ENCODE assay signal across 16 cellular contexts in genomic region chr9:89079421-89079820, GRCh38.
DNase-seq lines count a peak whose midpoint lies in the region; ATAC-seq and TF ChIP-seq lines count a peak whose summit lies in the region.
"Had no signal": no experiment of that assay in that cellular context is flagged by ENCODE, and none has a peak within 500 bp of the region (broad histone marks: within the 10 kb centered on the region; RNA-seq: fewer than 3 reads in every experiment).

No MANE protein-coding gene starts in this region.

- no peak overlapping the region for H2AFZ ChIP-seq in GM23338

- H3K4me2 ChIP-seq in skeletal muscle satellite cell (ENCODE audit: low read length) (peak overlapping the region; percentile 19), GM23338 (no peak overlapping the region)

- no peak for TF ChIP-seq POLR2A in adrenal gland (IDR thresholded peaks at IDR 0.05)
- TF ChIP-seq POLR2A in gastroesophageal sphincter (IDR thresholded peaks at IDR 0.05) = no peak

- no peak overlapping the region for H3K27ac Mint-ChIP-seq in GM23338
- H3K27ac Mint-ChIP-seq: activated CD4-positive, alpha-beta T cell treated with anti-CD3 and anti-CD28 coated beads, Interleukin-2, amount 10 ng/mL, durations not matched to agents 7 days and 5 days; CD8-positive, alpha-beta T cell; naive thymus-derived CD4-positive, alpha-beta T cell had no signal

- H3K36me3 ChIP-seq in adrenal gland (replicated peaks in 1 of 2) = no peaks in the 10 kb centered on the region
- no peaks in the 10 kb centered on the region for H3K36me3 ChIP-seq in gastroesophageal sphincter
- no peaks in the 10 kb centered on the region for H3K36me3 ChIP-seq in skeletal muscle satellite cell (ENCODE audit: insufficient read depth, low read length)
- H3K36me3 ChIP-seq in GM23338 (ENCODE audit: insufficient read depth) = no peaks in the 10 kb centered on the region

- ATAC-seq in gastroesophageal sphincter (no peak), GM23338 (no peak)
- ATAC-seq: CD8-positive, alpha-beta T cell; naive thymus-derived CD4-positive, alpha-beta T cell had no signal

- H3K9me3 ChIP-seq in adrenal gland (replicated peaks in 1 of 3) (no peaks in the 10 kb centered on the region), gastroesophageal sphincter (no peaks in the 10 kb centered on the region), skeletal muscle satellite cell (replicated peaks; ENCODE audit: low read length) (no peaks in the 10 kb centered on the region)

- TF ChIP-seq CTCF in adrenal gland (IDR thresholded peaks at IDR 0.05) (no peak), gastroesophageal sphincter (IDR thresholded peaks at IDR 0.05) (no peak), GM23338 (conservative IDR thresholded peaks at IDR 0.05; ENCODE audit: low read depth in 2 of 2) (no peak), coronary artery (IDR thresholded peaks at IDR 0.05) (no peak)

- no peaks in the 10 kb centered on the region for H3F3A ChIP-seq in GM23338 (replicated peaks; ENCODE audit: low read depth)

- no peak overlapping the region for H3K4me3 Mint-ChIP-seq in GM23338
- H3K4me3 Mint-ChIP-seq: activated CD4-positive, alpha-beta T cell treated with anti-CD3 and anti-CD28 coated beads, Interleukin-2, amount 10 ng/mL, durations not matched to agents 7 days and 5 days; CD8-positive, alpha-beta T cell; naive thymus-derived CD4-positive, alpha-beta T cell had no signal

- no peaks in the 10 kb centered on the region for H4K20me1 ChIP-seq in GM23338 (replicated peaks; ENCODE audit: insufficient read depth)

- H3K27me3 Mint-ChIP-seq in GM23338 (ENCODE audit: insufficient read depth, low read depth, poor library complexity) = no peaks in the 10 kb centered on the region

- 56 to 67% (median 58%) methylated on average over 2 of the region's 2 CpGs for WGBS in adrenal gland, 4 donors
- WGBS in gastroesophageal sphincter (ENCODE audit: low coverage in 1 of 2), 2 donors = 33 to 64% methylated on average over 2 of the region's 2 CpGs

- H3K9me2 ChIP-seq in GM23338 (ENCODE audit: insufficient read depth) = no peaks in the 10 kb centered on the region

- peak; percentile 21 for DNase-seq in EH (ENCODE audit: low read depth)
- peak in 3 of 7 donors; percentile 13 to 28 (median 25) for DNase-seq in adrenal gland
- no peak for DNase-seq in GM23338 (ENCODE audit: low spot score)
- no peak for DNase-seq in coronary artery (ENCODE audit: low spot score)
- DNase-seq in KG1 (lab: John Stamatoyannopoulos, UW) = no peak
- DNase-seq in activated T-cell treated with anti-CD3 and anti-CD28 coated beads, Interleukin-2, amount 50 U/mL, for 48 hours = no peak
- DNase-seq: activated CD4-positive, alpha-beta T cell treated with anti-CD3 and anti-CD28 coated beads, Interleukin-2, amount 10 ng/mL, durations not matched to agents 7 days and 5 days; activated CD8-positive, alpha-beta memory T cell treated with anti-CD3 and anti-CD28 coated beads, Interleukin-2, amount 50 U/mL, for 48 hours; anterior cingulate cortex; CD8-positive, alpha-beta T cell; cortex of kidney; DMS79; naive thymus-derived CD4-positive, alpha-beta T cell; NCI-H146 had no signal

- H3K27me3 ChIP-seq in adrenal gland (no peaks in the 10 kb centered on the region), gastroesophageal sphincter (peaks cover 23% of the 10 kb centered on the region), skeletal muscle satellite cell (ENCODE audit: control insufficient read depth, insufficient read depth, low read length) (no peaks in the 10 kb centered on the region), GM23338 (ENCODE audit: insufficient read depth) (no peaks in the 10 kb centered on the region)

- intact Hi-C loops in adrenal gland (cut with DNase I) = no loop called here

- H3K36me3 Mint-ChIP-seq in GM23338 (ENCODE audit: low read depth) = no peaks in the 10 kb centered on the region
- H3K36me3 Mint-ChIP-seq: CD8-positive, alpha-beta T cell had no signal

- H3K4me1 Mint-ChIP-seq in GM23338 = no peaks in the 10 kb centered on the region
- H3K4me1 Mint-ChIP-seq: activated CD4-positive, alpha-beta T cell treated with anti-CD3 and anti-CD28 coated beads, Interleukin-2, amount 10 ng/mL, durations not matched to agents 7 days and 5 days had no signal

- H3K27ac ChIP-seq in adrenal gland = peak overlapping the region in 3 of 5 donors; percentile 52 to 70 (median 63)
- peak overlapping the region in 3 of 4 donors; percentile 20 to 52 (median 39) for H3K27ac ChIP-seq in gastroesophageal sphincter
- H3K27ac ChIP-seq in GM23338 (ENCODE audit: low read depth) = no peak overlapping the region
- H3K27ac ChIP-seq in coronary artery = peak overlapping the region in 1 of 2 donors; percentile 24

- no peak overlapping the region for H3K9ac ChIP-seq in skeletal muscle satellite cell (ENCODE audit: low read depth, low read length)

- H3K79me2 ChIP-seq in GM23338 (replicated peaks; ENCODE audit: insufficient read depth) = no peaks in the 10 kb centered on the region

- no peak for TF ChIP-seq EP300 in gastroesophageal sphincter (IDR thresholded peaks at IDR 0.05)

- H3K4me3 ChIP-seq in adrenal gland (no peak overlapping the region), gastroesophageal sphincter (no peak overlapping the region), skeletal muscle satellite cell (ENCODE audit: low read length) (no peak overlapping the region), GM23338 (no peak overlapping the region), coronary artery (no peak overlapping the region)

- no peaks in the 10 kb centered on the region for H3K9me3 Mint-ChIP-seq in GM23338
- H3K9me3 Mint-ChIP-seq: activated CD4-positive, alpha-beta T cell treated with anti-CD3 and anti-CD28 coated beads, Interleukin-2, amount 10 ng/mL, durations not matched to agents 7 days and 5 days; CD8-positive, alpha-beta T cell had no signal

- peaks cover 14 to 15% of the 10 kb centered on the region in 2 donors for H3K4me1 ChIP-seq in adrenal gland (replicated peaks in 1 of 2)
- H3K4me1 ChIP-seq in gastroesophageal sphincter = peaks cover 0 to 8% (median 0%) of the 10 kb centered on the region in 3 donors
- peaks cover 9% of the 10 kb centered on the region for H3K4me1 ChIP-seq in skeletal muscle satellite cell (ENCODE audit: control insufficient read depth, insufficient read depth, low read length)
- no peaks in the 10 kb centered on the region for H3K4me1 ChIP-seq in GM23338 (ENCODE audit: insufficient read depth)

TF ChIP-seq in GM23338, 12 proteins besides CTCF, POLR2A, EP300 and RAD21 (continues in another document):
- no peak for TF ChIP-seq EZH2phosphoT487 (IDR thresholded peaks at IDR 0.05; ENCODE audit: unreplicated experiment)
- no peak for TF ChIP-seq CREB1 (CRISPR knock-in tag; IDR thresholded peaks at IDR 0.05; ENCODE audit: low read depth)
- TF ChIP-seq ZNF462 (CRISPR knock-in tag; IDR thresholded peaks at IDR 0.05) = no peak
- TF ChIP-seq EZH2 (IDR thresholded peaks at IDR 0.05; ENCODE audit: low read depth, unreplicated experiment) = no peak
